19 cellular contexts compared by ENCODE assay signal in the genomic region with DNA sequence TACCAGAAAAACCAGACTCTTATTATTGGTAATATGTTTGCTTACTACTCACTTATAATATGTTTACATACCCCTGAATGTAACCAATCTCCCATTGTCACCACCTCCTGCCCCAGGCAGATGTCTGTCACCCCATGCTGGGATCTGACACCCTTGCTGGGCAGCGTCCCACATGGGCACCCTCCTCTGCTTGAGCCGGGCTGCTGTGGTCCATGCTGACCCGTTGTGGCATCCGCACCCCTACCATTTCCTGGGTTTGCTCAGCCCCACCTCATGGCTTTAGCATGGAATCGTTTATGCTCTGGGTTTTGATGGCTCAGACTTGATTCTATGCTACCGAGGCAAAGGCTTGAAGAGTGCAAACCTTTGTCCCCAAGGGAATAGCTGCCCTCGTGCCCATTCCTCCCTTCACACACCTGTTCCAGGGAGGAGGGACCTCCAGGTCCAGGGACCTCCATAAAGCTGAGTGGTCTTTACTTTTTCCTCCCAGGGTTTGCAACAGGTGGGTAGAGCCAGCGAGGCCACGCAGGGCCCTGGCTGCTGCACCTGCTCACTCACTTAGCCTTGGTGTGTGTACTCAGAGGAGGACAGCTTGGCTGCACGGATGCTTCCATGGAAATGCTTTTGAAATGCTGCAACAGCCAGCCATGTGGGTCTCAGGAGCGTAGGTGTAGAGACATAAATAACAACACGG.
A peak's percentile ranks its signal among the peaks of the same experiment; 100 is the strongest.
DNase-seq lines count a peak whose midpoint lies in the region.
"Had no signal": no experiment of that assay in that cellular context is flagged by ENCODE, and none has a peak within 500 bp of the region (broad histone marks: within the 10 kb centered on the region; RNA-seq: fewer than 3 reads in every experiment).

No MANE protein-coding gene starts in this region.

- DNase-seq in NCI-H187 (lab: John Stamatoyannopoulos, UW) (peak; percentile 33 to 35), NCI-H187 treated with DMSO at 0.1 percent for 48 hours (lab: John Stamatoyannopoulos, UW) (no peak), NCI-H146 (lab: John Stamatoyannopoulos, UW) (peak; percentile 97), NCI-H510A (lab: John Stamatoyannopoulos, UW) (peak; percentile 41), mesenteric fat pad (ENCODE audit: low spot score) (peak; percentile 73), C1 segment of cervical spinal cord (lab: John Stamatoyannopoulos, UW) (no peak), SHP77 treated with DMSO at 0.1 percent for 48 hours (lab: John Stamatoyannopoulos, UW) (no peak), DMS 273 treated with DMSO at 0.1 percent for 48 hours (lab: John Stamatoyannopoulos, UW) (no peak)
- DNase-seq: activated CD4-positive, alpha-beta T cell treated with anti-CD3 and anti-CD28 coated beads, Interleukin-2, amount 50 U/mL, for 4 hours; activated CD4-positive, CD25-positive, alpha-beta regulatory T cell; activated naive CD4-positive, alpha-beta T cell treated with anti-CD3 and anti-CD28 coated beads, Interleukin-2, amount 50 U/mL, for 16 hours; foreskin keratinocyte; heart right ventricle; MG63; natural killer cell; NCI-H1436 treated with DMSO at 0.1 percent for 48 hours; NCI-H526; small intestine; stimulated activated CD4-positive, alpha-beta T cell treated with anti-CD3 and anti-CD28 coated beads, Interleukin-2, amount 100 ng/mL, for 24 hours had no signal

Comparison
In these comparisons a context has a peak if more than half of its experiments do, and no peak if none do; other contexts are left out.
1. DNase-seq: peak in NCI-H187 (2 of 2), NCI-H146 (single experiment), NCI-H510A (single experiment) and mesenteric fat pad (single experiment); none in NCI-H187 treated with DMSO at 0.1 percent for 48 hours (single experiment), C1 segment of cervical spinal cord (0 of 14), SHP77 treated with DMSO at 0.1 percent for 48 hours (single experiment) and DMS 273 treated with DMSO at 0.1 percent for 48 hours (single experiment).